ENCODE assay signal across 24 cellular contexts in genomic region chr22:49587987-49588386, GRCh38.
"Had no signal": no experiment of that assay in that cellular context is flagged by ENCODE, and none has a peak within 500 bp of the region (broad histone marks: within the 10 kb centered on the region; RNA-seq: fewer than 3 reads in every experiment).

No MANE protein-coding gene starts in this region.

- H3K9me3 ChIP-seq: breast epithelium, Peyer's patch, SJCRH30, SK-N-SH had no signal

- H3K27ac ChIP-seq: breast epithelium, Peyer's patch, RWPE1, SJCRH30, WERI-Rb-1 had no signal

- H3K4me2 ChIP-seq: SK-N-SH had no signal

- ATAC-seq: activated CD8-positive, alpha-beta T cell treated with anti-CD3 and anti-CD28 coated beads, Interleukin-2, amount 10 ng/mL, durations not matched to agents 7 days and 5 days had no signal

- H3K9ac ChIP-seq: SK-N-SH had no signal

- H3K4me1 ChIP-seq: breast epithelium, Peyer's patch, SJCRH30 had no signal

- DNase-seq: activated CD4-positive, alpha-beta T cell treated with anti-CD3 and anti-CD28 coated beads for 48 hours; activated CD4-positive, alpha-beta T cell treated with anti-CD3 and anti-CD28 coated beads, Interleukin-2, amount 50 U/mL, for 4 hours; activated CD4-positive, CD25-positive, alpha-beta regulatory T cell treated with anti-CD3 and anti-CD28 coated beads, Interleukin-2, amount 50 U/mL, for 72 hours; activated CD8-positive, alpha-beta memory T cell treated with anti-CD3 and anti-CD28 coated beads, Interleukin-2, amount 50 U/mL, for 48 hours; activated CD8-positive, alpha-beta T cell treated with anti-CD3 and anti-CD28 coated beads, Interleukin-2, amount 10 ng/mL, durations not matched to agents 7 days and 5 days; activated T-cell treated with anti-CD3 and anti-CD28 coated beads, Interleukin-2, amount 50 U/mL, for 1 hour; IMR-90; Kasumi-1; KBM-7; NCI-H1105 treated with DMSO at 0.1 percent for 48 hours; NCI-H1436 treated with DMSO at 0.1 percent for 48 hours; NCI-H187; NCI-H2081 treated with DMSO at 0.1 percent for 48 hours; NCI-H226; NCI-H510A; NCI-H526 treated with DMSO at 0.1 percent for 48 hours; Right ventricle myocardium superior; SJCRH30; SK-N-SH; T-helper 1 cell; WERI-Rb-1 had no signal

- H3K36me3 ChIP-seq: breast epithelium, Peyer's patch, SJCRH30, WERI-Rb-1 had no signal

- H3K27me3 ChIP-seq: Peyer's patch had no signal

- H3K4me3 ChIP-seq: breast epithelium, Peyer's patch, SJCRH30 had no signal
